In genomic region chr6:53879608-53880007, GRCh38 we compare ENCODE assay signal across 19 cellular contexts.
"Had no signal": no experiment of that assay in that cellular context is flagged by ENCODE, and none has a peak within 500 bp of the region (broad histone marks: within the 10 kb centered on the region; RNA-seq: fewer than 3 reads in every experiment).

No MANE protein-coding gene starts in this region.

- DNase-seq: activated CD4-positive, alpha-beta T cell treated with anti-CD3 and anti-CD28 coated beads for 1 hour; activated CD4-positive, alpha-beta T cell treated with anti-CD3 and anti-CD28 coated beads, Interleukin-2, amount 50 U/mL, for 1 hour; activated naive CD4-positive, alpha-beta T cell treated with Interleukin-2 at 50 U/mL for 16 hours; activated naive CD8-positive, alpha-beta T cell treated with anti-CD3 and anti-CD28 coated beads, Interleukin-2, amount 10 ng/mL, durations not matched to agents 7 days and 5 days; activated T-cell treated with anti-CD3 and anti-CD28 coated beads, Interleukin-2, amount 50 U/mL, for 24 hours; amniotic stem cell; heart right ventricle; left lung; naive thymus-derived CD8-positive, alpha-beta T cell; posterior cingulate gyrus; small intestine; stimulated activated CD4-positive, alpha-beta T cell treated with anti-CD3 and anti-CD28 coated beads, Interleukin-2, amount 100 ng/mL, for 24 hours; stimulated activated naive CD8-positive, alpha-beta T cell treated with anti-CD3 and anti-CD28 coated beads, Interleukin-15, amount 100 ng/mL, for 72 hours; tibial artery; uterus had no signal

- ATAC-seq: heart right ventricle; left lung; naive thymus-derived CD8-positive, alpha-beta T cell; sciatic nerve; stimulated activated effector memory CD8-positive, alpha-beta T cell treated with anti-CD3 and anti-CD28 coated beads, Interleukin-12 subunit alpha, Interleukin-12 subunit beta, amount 100 ng/mL, for 72 hours; stimulated activated naive CD8-positive, alpha-beta T cell treated with anti-CD3 and anti-CD28 coated beads, Interleukin-15, amount 100 ng/mL, for 72 hours had no signal

- FAIRE-seq: keratinocyte, small intestine, TTC549 had no signal
